In the genomic region with DNA sequence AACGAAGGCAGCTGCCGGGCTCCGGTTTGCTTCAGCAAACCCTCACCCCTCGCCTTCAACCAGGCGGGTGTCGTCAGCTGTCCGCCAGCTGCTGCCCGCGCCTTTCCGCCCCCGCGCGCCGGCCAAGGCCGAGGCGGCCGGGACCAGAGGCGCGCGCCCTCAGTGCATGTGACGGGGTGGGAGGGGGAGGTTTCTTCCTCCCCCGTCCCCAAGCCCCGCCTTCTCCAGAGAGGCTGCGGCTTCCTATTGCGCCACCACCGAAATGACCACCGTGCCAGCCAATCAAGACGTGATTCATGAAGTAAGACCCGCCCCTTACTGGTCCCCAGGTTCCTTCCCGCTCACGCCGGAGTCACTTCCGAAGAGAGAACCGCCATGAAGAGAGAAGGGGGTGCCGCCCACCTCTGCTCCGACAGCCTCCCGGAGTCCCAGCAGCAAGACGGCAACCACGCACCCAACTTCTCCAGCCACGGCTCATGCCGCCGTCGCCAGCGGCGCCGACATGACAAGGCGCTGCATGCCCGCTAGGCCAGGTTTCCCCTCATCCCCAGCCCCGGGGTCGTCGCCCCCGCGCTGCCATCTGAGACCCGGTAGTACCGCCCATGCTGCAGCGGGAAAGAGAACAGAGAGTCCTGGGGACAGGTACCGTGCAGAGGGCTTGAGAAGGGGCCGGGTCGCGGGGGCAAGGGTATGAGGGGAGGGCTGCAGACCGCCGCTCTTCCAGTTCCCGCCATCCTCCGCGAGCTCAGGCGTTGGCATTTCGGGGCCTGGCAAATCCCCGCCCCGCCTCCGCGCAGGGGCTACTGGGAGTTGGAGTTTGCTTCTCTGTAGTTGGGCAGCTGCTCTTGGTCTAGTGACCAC, we compare ENCODE assay signal across 8 cellular contexts. TPM values are rescaled to one million over a fixed set of nuclear protein-coding genes. Genes with fewer than 3 reads are reported as not detected.
DNase-seq lines count a peak whose midpoint lies in the region; ATAC-seq and TF ChIP-seq lines count a peak whose summit lies in the region.

A gene with protein sequence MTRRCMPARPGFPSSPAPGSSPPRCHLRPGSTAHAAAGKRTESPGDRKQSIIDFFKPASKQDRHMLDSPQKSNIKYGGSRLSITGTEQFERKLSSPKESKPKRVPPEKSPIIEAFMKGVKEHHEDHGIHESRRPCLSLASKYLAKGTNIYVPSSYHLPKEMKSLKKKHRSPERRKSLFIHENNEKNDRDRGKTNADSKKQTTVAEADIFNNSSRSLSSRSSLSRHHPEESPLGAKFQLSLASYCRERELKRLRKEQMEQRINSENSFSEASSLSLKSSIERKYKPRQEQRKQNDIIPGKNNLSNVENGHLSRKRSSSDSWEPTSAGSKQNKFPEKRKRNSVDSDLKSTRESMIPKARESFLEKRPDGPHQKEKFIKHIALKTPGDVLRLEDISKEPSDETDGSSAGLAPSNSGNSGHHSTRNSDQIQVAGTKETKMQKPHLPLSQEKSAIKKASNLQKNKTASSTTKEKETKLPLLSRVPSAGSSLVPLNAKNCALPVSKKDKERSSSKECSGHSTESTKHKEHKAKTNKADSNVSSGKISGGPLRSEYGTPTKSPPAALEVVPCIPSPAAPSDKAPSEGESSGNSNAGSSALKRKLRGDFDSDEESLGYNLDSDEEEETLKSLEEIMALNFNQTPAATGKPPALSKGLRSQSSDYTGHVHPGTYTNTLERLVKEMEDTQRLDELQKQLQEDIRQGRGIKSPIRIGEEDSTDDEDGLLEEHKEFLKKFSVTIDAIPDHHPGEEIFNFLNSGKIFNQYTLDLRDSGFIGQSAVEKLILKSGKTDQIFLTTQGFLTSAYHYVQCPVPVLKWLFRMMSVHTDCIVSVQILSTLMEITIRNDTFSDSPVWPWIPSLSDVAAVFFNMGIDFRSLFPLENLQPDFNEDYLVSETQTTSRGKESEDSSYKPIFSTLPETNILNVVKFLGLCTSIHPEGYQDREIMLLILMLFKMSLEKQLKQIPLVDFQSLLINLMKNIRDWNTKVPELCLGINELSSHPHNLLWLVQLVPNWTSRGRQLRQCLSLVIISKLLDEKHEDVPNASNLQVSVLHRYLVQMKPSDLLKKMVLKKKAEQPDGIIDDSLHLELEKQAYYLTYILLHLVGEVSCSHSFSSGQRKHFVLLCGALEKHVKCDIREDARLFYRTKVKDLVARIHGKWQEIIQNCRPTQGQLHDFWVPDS (plus strand): TSS at position 355 of the 861 bp plus-strand sequence. CDS start 148 bp downstream, at position 503.

- TF ChIP-seq CTCF in choroid plexus epithelial cell (conservative IDR thresholded peaks at IDR 0.05; ENCODE audit: low read depth, low read length) (no peak), kidney epithelial cell (IDR thresholded peaks at IDR 0.05; ENCODE audit: insufficient read depth, low read length, poor library complexity, severe bottlenecking) (no peak)

- DNase-seq in Ammon's horn (ENCODE audit: low spot score) (peak; percentile 100), GM19238 (ENCODE audit: insufficient read length, low spot score) (peak; percentile 96), NCI-H524 (lab: John Stamatoyannopoulos, UW) (peak; percentile 77 to 90), choroid plexus epithelial cell (ENCODE audit: low read depth) (peak; percentile 99), kidney epithelial cell (ENCODE audit: low read depth) (peak; percentile 89)
- DNase-seq in activated CD4-positive, alpha-beta T cell treated with anti-CD3 and anti-CD28 coated beads for 36 hours, result peak; percentile 96
- peak; percentile 90 to 92 for DNase-seq in stimulated activated CD4-positive, alpha-beta T cell treated with anti-CD3 and anti-CD28 coated beads, Interleukin-15, amount 100 ng/mL, for 48 hours (ENCODE audit: low read depth in 2 of 2)

- no peaks in the 10 kb centered on the region for H3K27me3 ChIP-seq in kidney epithelial cell (ENCODE audit: control insufficient read depth, insufficient read depth, low read length)

- H3K4me3 Mint-ChIP-seq in activated CD4-positive, alpha-beta T cell treated with anti-CD3 and anti-CD28 coated beads for 36 hours, result peak within 1 kb of the TSS; percentile 97

- H3K36me3 Mint-ChIP-seq in activated CD4-positive, alpha-beta T cell treated with anti-CD3 and anti-CD28 coated beads for 36 hours (ENCODE audit: low read depth), result peaks cover 32% of the 10 kb centered on the region

- CTCF ChIA-PET in activated CD4-positive, alpha-beta T cell treated with anti-CD3 and anti-CD28 coated beads for 36 hours (lab: Charles Lee), result interaction anchor here (0.5 to 2.0 kb wide), 6 partner anchors 14 to 350 kb away, joined by 3 to 5 read pairs (median 4); no protein-coding TSS in a partner anchor

- peak; percentile 91 for ATAC-seq in HG03442 (IDR thresholded peaks at IDR 0.05; ENCODE audit: unreplicated experiment)
- ATAC-seq in activated CD4-positive, alpha-beta T cell treated with anti-CD3 and anti-CD28 coated beads for 36 hours, result peak; percentile 95

- H3K27me3 Mint-ChIP-seq in activated CD4-positive, alpha-beta T cell treated with anti-CD3 and anti-CD28 coated beads for 36 hours, result no peaks in the 10 kb centered on the region

- intact Hi-C loops in activated CD4-positive, alpha-beta T cell treated with anti-CD3 and anti-CD28 coated beads for 36 hours (cut with DNase I, micrococcal nuclease), result loop anchor here (1.0 to 10.0 kb wide), 15 partner anchors 31 to 1482 kb away; a partner anchor contains a TSS

- H3K9me3 Mint-ChIP-seq in activated CD4-positive, alpha-beta T cell treated with anti-CD3 and anti-CD28 coated beads for 36 hours (ENCODE audit: low read depth), result no peaks in the 10 kb centered on the region

- peak within 1 kb of the TSS; percentile 95 for H3K4me3 ChIP-seq in choroid plexus epithelial cell (ENCODE audit: low read depth, low read length)
- peak within 1 kb of the TSS; percentile 100 for H3K4me3 ChIP-seq in kidney epithelial cell (ENCODE audit: low read depth, low read length)

- peak within 1 kb of the TSS; percentile 98 for H3K27ac Mint-ChIP-seq in activated CD4-positive, alpha-beta T cell treated with anti-CD3 and anti-CD28 coated beads for 36 hours

- POLR2A ChIA-PET in activated CD4-positive, alpha-beta T cell treated with anti-CD3 and anti-CD28 coated beads for 36 hours (lab: Charles Lee), result interaction anchor here (0.6 kb wide), 1 partner anchor 9 kb away, joined by 6 read pairs; no protein-coding TSS in a partner anchor

- peaks cover 45% of the 10 kb centered on the region for H3K4me1 Mint-ChIP-seq in activated CD4-positive, alpha-beta T cell treated with anti-CD3 and anti-CD28 coated beads for 36 hours

- H3K36me3 ChIP-seq in kidney epithelial cell (ENCODE audit: control insufficient read depth, insufficient read depth, low read length), result no peaks in the 10 kb centered on the region

RNA-seq across cellular contexts. Expression of the gene that starts here (rescaled TPM):
- total RNA-seq in activated CD4-positive, alpha-beta T cell treated with anti-CD3 and anti-CD28 coated beads for 36 hours, result 10 to 100 TPM; 30.9 to 34.3 TPM
- total RNA-seq in kidney epithelial cell, result 19.7 and 22.2 TPM in 2 replicates

Comparison
In these comparisons a context has a peak if more than half of its experiments do, and no peak if none do; other contexts are left out.
1. Peak in every context shown above with its lines: DNase-seq, ATAC-seq and H3K4me3 ChIP-seq.